16 cellular contexts compared by ENCODE assay signal in the genomic region with DNA sequence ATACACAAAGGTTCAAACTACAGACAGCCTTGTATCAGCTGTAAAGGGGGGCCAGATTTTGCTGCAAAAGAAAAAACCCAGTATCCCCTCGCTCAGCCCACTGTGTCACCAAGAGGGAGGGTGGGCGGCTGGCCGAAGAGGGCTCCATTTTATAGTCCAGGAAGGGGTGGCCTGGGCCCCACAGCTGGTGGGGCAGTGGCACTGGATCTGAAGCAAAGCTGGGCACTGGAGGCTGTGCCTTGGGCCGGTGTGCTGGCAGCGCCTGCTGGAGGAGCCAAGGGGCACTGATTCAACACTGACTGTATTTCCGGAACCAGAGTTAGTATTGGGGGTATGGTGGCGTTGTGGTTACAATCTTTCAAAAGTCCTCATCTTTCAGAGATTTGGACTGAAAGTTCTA. TPM values are rescaled to one million over a fixed set of nuclear protein-coding genes. Genes with fewer than 3 reads are reported as not detected.
A peak's percentile ranks its signal among the peaks of the same experiment; 100 is the strongest.
DNase-seq lines count a peak whose midpoint lies in the region; ATAC-seq and TF ChIP-seq lines count a peak whose summit lies in the region.
"Had no signal": no experiment of that assay in that cellular context is flagged by ENCODE, and none has a peak within 500 bp of the region (broad histone marks: within the 10 kb centered on the region; RNA-seq: fewer than 3 reads in every experiment).

No MANE protein-coding gene starts in this region.

- H3K27me3 Mint-ChIP-seq in activated T-cell treated with anti-CD3 and anti-CD28 coated beads, Interleukin-2, amount 50 U/mL, for 4 hours (ENCODE audit: low read depth) = no peaks in the 10 kb centered on the region
- H3K27me3 Mint-ChIP-seq in stimulated activated memory B cell treated with anti-CD40 and anti-IgM and Interleukin-4, amounts not matched to agents 10 μg/mL and 1 μg/mL and 100 μg/mL, for 72 hours = no peaks in the 10 kb centered on the region

- peak overlapping the region; percentile 35 for H3K27ac Mint-ChIP-seq in stimulated activated memory B cell treated with anti-CD40 and anti-IgM and Interleukin-4, amounts not matched to agents 10 μg/mL and 1 μg/mL and 100 μg/mL, for 72 hours

- no peak for ATAC-seq in activated T-cell treated with anti-CD3 and anti-CD28 coated beads, Interleukin-2, amount 50 U/mL, for 4 hours
- ATAC-seq in stimulated activated memory B cell treated with anti-CD40 and anti-IgM and Interleukin-4, amounts not matched to agents 10 μg/mL and 1 μg/mL and 100 μg/mL, for 72 hours = no peak
- ATAC-seq: A549, heart left ventricle had no signal

- no peaks in the 10 kb centered on the region for H3K9me3 Mint-ChIP-seq in activated T-cell treated with anti-CD3 and anti-CD28 coated beads, Interleukin-2, amount 50 U/mL, for 4 hours
- H3K9me3 Mint-ChIP-seq in stimulated activated memory B cell treated with anti-CD40 and anti-IgM and Interleukin-4, amounts not matched to agents 10 μg/mL and 1 μg/mL and 100 μg/mL, for 72 hours = no peaks in the 10 kb centered on the region

- POLR2A ChIA-PET in RWPE1 (lab: Yijun Ruan, JAX; ENCODE audit: low non-redundant PET) = no interaction called here

- no peak; the same call in 1 of the 2 replicates for TF ChIP-seq CTCF in RWPE1 (conservative IDR thresholded peaks at IDR 0.05; ENCODE audit: low read depth)

- H3K4me3 Mint-ChIP-seq in activated T-cell treated with anti-CD3 and anti-CD28 coated beads, Interleukin-2, amount 50 U/mL, for 4 hours = no peak overlapping the region
- no peak overlapping the region for H3K4me3 Mint-ChIP-seq in stimulated activated memory B cell treated with anti-CD40 and anti-IgM and Interleukin-4, amounts not matched to agents 10 μg/mL and 1 μg/mL and 100 μg/mL, for 72 hours

- peaks cover 3% of the 10 kb centered on the region for H3K36me3 Mint-ChIP-seq in activated T-cell treated with anti-CD3 and anti-CD28 coated beads, Interleukin-2, amount 50 U/mL, for 4 hours (ENCODE audit: insufficient read depth)
- no peaks in the 10 kb centered on the region for H3K36me3 Mint-ChIP-seq in stimulated activated memory B cell treated with anti-CD40 and anti-IgM and Interleukin-4, amounts not matched to agents 10 μg/mL and 1 μg/mL and 100 μg/mL, for 72 hours

- peak; percentile 0 for DNase-seq in activated T-cell treated with anti-CD3 and anti-CD28 coated beads, Interleukin-2, amount 50 U/mL, for 4 hours
- no peak for DNase-seq in activated T-cell treated with anti-CD3 and anti-CD28 coated beads, Interleukin-2, amount 50 U/mL, for 48 hours
- peak; percentile 71 for DNase-seq in RWPE1 (ENCODE audit: low spot score)
- DNase-seq in iPS-NIHi11 (ENCODE audit: low spot score) = peak; percentile 7
- no peak for DNase-seq in NCI-H1417 treated with DMSO at 0.1 percent for 48 hours (lab: John Stamatoyannopoulos, UW)
- DNase-seq in GM19240 (ENCODE audit: insufficient read length, low spot score) = no peak
- DNase-seq in KG1 (lab: John Stamatoyannopoulos, UW) = no peak
- DNase-seq: activated naive CD4-positive, alpha-beta T cell treated with Interleukin-2 at 50 U/mL for 16 hours; DND-41; NCI-H1694; NK-92 treated with Interleukin-12 subunit alpha and Interleukin-12 subunit beta, amount 100 ng/mL, for 24 hours; substantia nigra had no signal

- peak overlapping the region; percentile 96 for H3K27ac ChIP-seq in RWPE1
- H3K27ac ChIP-seq: A549, heart left ventricle, parathyroid adenoma had no signal

- peaks cover 43% of the 10 kb centered on the region for H3K4me1 Mint-ChIP-seq in activated T-cell treated with anti-CD3 and anti-CD28 coated beads, Interleukin-2, amount 50 U/mL, for 4 hours (ENCODE audit: low read depth)
- peaks cover 88% of the 10 kb centered on the region for H3K4me1 Mint-ChIP-seq in stimulated activated memory B cell treated with anti-CD40 and anti-IgM and Interleukin-4, amounts not matched to agents 10 μg/mL and 1 μg/mL and 100 μg/mL, for 72 hours

- CTCF ChIA-PET in RWPE1 (lab: Yijun Ruan, JAX) = no interaction called here

RNA-seq across cellular contexts. Expression of a gene that starts 9.1 kb away (rescaled TPM):
- 10 to 100 TPM; 29.3 to 38.2 (median 32.4) TPM for total RNA-seq in activated T-cell treated with anti-CD3 and anti-CD28 coated beads, Interleukin-2, amount 50 U/mL, for 4 hours

RNA-seq across cellular contexts. Expression of a gene that starts 33.4 kb away (rescaled TPM):
- total RNA-seq in activated T-cell treated with anti-CD3 and anti-CD28 coated beads, Interleukin-2, amount 50 U/mL, for 4 hours = 10 to 100 TPM; 11.9 to 15.5 (median 13.9) TPM

Comparison
In these comparisons a context has a peak if more than half of its experiments do, and no peak if none do; other contexts are left out.
1. DNase-seq: peak in activated T-cell treated with anti-CD3 and anti-CD28 coated beads, Interleukin-2, amount 50 U/mL, for 4 hours (single experiment), RWPE1 (single experiment) and iPS-NIHi11 (single experiment); none in activated T-cell treated with anti-CD3 and anti-CD28 coated beads, Interleukin-2, amount 50 U/mL, for 48 hours (0 of 2), NCI-H1417 treated with DMSO at 0.1 percent for 48 hours (single experiment), GM19240 (single experiment) and KG1 (single experiment).